Comparison of ENCODE assay signal across 17 cellular contexts in the genomic region with DNA sequence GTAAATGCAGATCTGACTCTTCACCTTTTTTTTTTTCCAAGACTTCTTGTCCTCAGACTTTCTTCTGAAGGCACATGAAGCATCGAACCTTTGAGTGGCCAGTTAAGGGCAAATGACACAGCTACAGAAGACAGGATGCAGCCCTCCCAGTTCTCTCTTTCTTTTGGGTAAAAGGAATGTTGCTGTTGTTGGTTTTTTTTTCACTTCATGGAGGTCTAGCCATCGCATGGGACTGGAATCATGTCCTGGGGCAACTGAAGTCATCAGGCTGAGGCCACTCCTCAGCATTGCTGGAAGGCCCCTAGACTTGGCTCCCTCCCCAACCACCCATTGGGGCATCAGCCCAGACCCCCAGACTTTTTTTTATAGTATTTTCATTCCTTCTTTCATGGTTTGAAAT.
DNase-seq lines count a peak whose midpoint lies in the region; ATAC-seq lines count a peak whose summit lies in the region.
"Had no signal": no experiment of that assay in that cellular context is flagged by ENCODE, and none has a peak within 500 bp of the region (broad histone marks: within the 10 kb centered on the region; RNA-seq: fewer than 3 reads in every experiment).

No MANE protein-coding gene starts in this region.

- no peak overlapping the region for H3K4me3 ChIP-seq in mesendoderm (ENCODE audit: low read length)
- H3K4me3 ChIP-seq: A549; BLaER1 treated with 17β-estradiol and CSF1 and Interleukin-3, amounts not matched to agents 10 nM and 100 nM; GM12878 had no signal

- no peak overlapping the region for H4K8ac ChIP-seq in mesendoderm (ENCODE audit: low read depth, low read length)

- H3K9ac ChIP-seq in mesendoderm (ENCODE audit: low read length): no peak overlapping the region
- H3K9ac ChIP-seq: BLaER1 treated with 17β-estradiol and CSF1 and Interleukin-3, amounts not matched to agents 10 nM and 100 nM had no signal

- H3K79me2 ChIP-seq in mesendoderm (ENCODE audit: control insufficient read depth, insufficient read depth, low read length): no peaks in the 10 kb centered on the region

- no peak overlapping the region for H2AK5ac ChIP-seq in mesendoderm (ENCODE audit: low read length)

- ATAC-seq in HG03442 (IDR thresholded peaks at IDR 0.05; ENCODE audit: unreplicated experiment): no peak
- ATAC-seq in GM21576 (IDR thresholded peaks at IDR 0.05; ENCODE audit: unreplicated experiment): no peak
- ATAC-seq: A549; CD8-positive, alpha-beta T cell; GM12878 had no signal

- no peak overlapping the region for H4K5ac ChIP-seq in mesendoderm (ENCODE audit: low read length)

- no peak overlapping the region for H2BK5ac ChIP-seq in mesendoderm (ENCODE audit: low read length)

- no CpG with 5 or more reads among the region's 2 CpGs for WGBS in mesendoderm (ENCODE audit: extremely low coverage, insufficient coverage, low lambda C conversion rate)

- peak; percentile 31 for DNase-seq in EH (ENCODE audit: low read depth)
- peak; percentile 42 for DNase-seq in ELF-1 (ENCODE audit: low read depth, low spot score)
- DNase-seq in mesendoderm: peak; percentile 17
- DNase-seq: AML-193; Caco-2; Calu3; CD4-positive, alpha-beta T cell; CD8-positive, alpha-beta T cell; DMS79 treated with DMSO at 0.1 percent for 48 hours; GDM1 had no signal

- no peak overlapping the region for H3K56ac ChIP-seq in mesendoderm (ENCODE audit: low read length)

- H3K23ac ChIP-seq in mesendoderm (ENCODE audit: low read length): no peak overlapping the region

- no peaks in the 10 kb centered on the region for H3K27me3 ChIP-seq in mesendoderm (ENCODE audit: insufficient read depth, low read length, poor library complexity)
- H3K27me3 ChIP-seq: BLaER1 treated with 17β-estradiol and CSF1 and Interleukin-3, amounts not matched to agents 10 nM and 100 nM had no signal

- H3K18ac ChIP-seq in mesendoderm (ENCODE audit: low read length): no peak overlapping the region

- no peaks in the 10 kb centered on the region for H3K36me3 ChIP-seq in mesendoderm (ENCODE audit: control insufficient read depth, insufficient read depth, low read length)
- H3K36me3 ChIP-seq: BLaER1 treated with 17β-estradiol and CSF1 and Interleukin-3, amounts not matched to agents 10 nM and 100 nM had no signal

- H3K4me2 ChIP-seq in mesendoderm (ENCODE audit: low read length): no peak overlapping the region
- H3K4me2 ChIP-seq: A549; BLaER1 treated with 17β-estradiol and CSF1 and Interleukin-3, amounts not matched to agents 10 nM and 100 nM had no signal

- H2BK15ac ChIP-seq in mesendoderm (replicated peaks; ENCODE audit: low read depth): no peak overlapping the region

- no peaks in the 10 kb centered on the region for H3K4me1 ChIP-seq in mesendoderm (ENCODE audit: control insufficient read depth, low read depth, low read length)
- H3K4me1 ChIP-seq: A549; BLaER1 treated with 17β-estradiol and CSF1 and Interleukin-3, amounts not matched to agents 10 nM and 100 nM; Caco-2 had no signal

- no peaks in the 10 kb centered on the region for H3K79me1 ChIP-seq in mesendoderm (ENCODE audit: low read length)

- H2BK120ac ChIP-seq in mesendoderm (ENCODE audit: low read depth, low read length): no peak overlapping the region

- no peak overlapping the region for H3K4ac ChIP-seq in mesendoderm (ENCODE audit: low read depth, low read length)

- H3K27ac ChIP-seq in mesendoderm (ENCODE audit: low read depth, low read length): no peak overlapping the region
- H3K27ac ChIP-seq: 22Rv1; A549; BLaER1 treated with 17β-estradiol and CSF1 and Interleukin-3, amounts not matched to agents 10 nM and 100 nM; C4-2B had no signal
